Comparison of ENCODE assay signal across 13 cellular contexts in the genomic region with DNA sequence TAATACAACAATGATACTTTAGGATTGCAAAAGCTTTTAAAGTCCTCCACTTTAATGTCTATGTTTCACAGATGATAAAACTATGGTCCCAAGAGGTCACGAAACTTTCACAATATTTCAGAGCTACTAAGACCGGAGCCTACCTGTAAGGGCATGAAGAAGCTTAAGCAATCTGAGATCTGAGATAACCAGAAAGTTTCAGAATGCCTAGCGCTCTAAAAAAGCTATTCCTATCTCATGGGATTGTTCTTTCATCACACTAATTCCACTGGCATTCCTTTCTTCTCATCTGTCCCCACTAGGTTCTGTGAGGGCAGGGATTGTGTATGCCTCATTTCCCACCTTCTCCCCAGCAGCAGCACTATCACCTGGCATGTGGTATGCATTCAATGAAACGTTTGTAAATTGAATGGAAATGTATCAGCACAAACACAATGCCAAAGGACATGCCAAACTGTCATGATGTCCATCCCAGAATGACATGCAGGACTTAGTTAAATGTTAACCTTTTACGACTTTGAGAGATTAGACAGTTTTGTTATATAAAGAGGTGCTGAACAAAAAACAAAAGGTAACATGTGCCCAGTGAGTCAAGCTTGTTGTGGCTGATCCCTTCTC.
"Had no signal": no experiment of that assay in that cellular context is flagged by ENCODE, and none has a peak within 500 bp of the region (broad histone marks: within the 10 kb centered on the region; RNA-seq: fewer than 3 reads in every experiment).

No MANE protein-coding gene starts in this region.

- H3K4me1 ChIP-seq: left lung, tibial nerve had no signal

- H3K27me3 ChIP-seq: left lung, SJSA1, tibial nerve had no signal

- H3K9me3 ChIP-seq: left lung, SJSA1, tibial nerve had no signal

- H3K27ac ChIP-seq: left lung, SJSA1, tibial nerve, VCaP had no signal

- H3K36me3 ChIP-seq: left lung, SJSA1 had no signal

- ATAC-seq: activated naive CD8-positive, alpha-beta T cell treated with anti-CD3 and anti-CD28 coated beads, Interleukin-2, amount 50 U/mL, for 24 hours; left lung; right cardiac atrium; stimulated activated effector memory CD8-positive, alpha-beta T cell treated with anti-CD3 and anti-CD28 coated beads, Interleukin-12 subunit alpha, Interleukin-12 subunit beta, amount 100 ng/mL, for 72 hours had no signal

- H3K4me3 ChIP-seq: left lung, SJSA1, tibial nerve had no signal

- DNase-seq: activated CD4-positive, alpha-beta memory T cell treated with anti-CD3 and anti-CD28 coated beads for 36 hours; activated naive CD8-positive, alpha-beta T cell treated with anti-CD3 and anti-CD28 coated beads, Interleukin-2, amount 50 U/mL, for 24 hours; cortex of kidney; effector CD8-positive, alpha-beta T cell; hypothalamus; left lung; mesenchymal stem cell; right cardiac atrium; T-helper 9 cell had no signal
